ENCODE assay signal across 1 cellular context in the genomic region with DNA sequence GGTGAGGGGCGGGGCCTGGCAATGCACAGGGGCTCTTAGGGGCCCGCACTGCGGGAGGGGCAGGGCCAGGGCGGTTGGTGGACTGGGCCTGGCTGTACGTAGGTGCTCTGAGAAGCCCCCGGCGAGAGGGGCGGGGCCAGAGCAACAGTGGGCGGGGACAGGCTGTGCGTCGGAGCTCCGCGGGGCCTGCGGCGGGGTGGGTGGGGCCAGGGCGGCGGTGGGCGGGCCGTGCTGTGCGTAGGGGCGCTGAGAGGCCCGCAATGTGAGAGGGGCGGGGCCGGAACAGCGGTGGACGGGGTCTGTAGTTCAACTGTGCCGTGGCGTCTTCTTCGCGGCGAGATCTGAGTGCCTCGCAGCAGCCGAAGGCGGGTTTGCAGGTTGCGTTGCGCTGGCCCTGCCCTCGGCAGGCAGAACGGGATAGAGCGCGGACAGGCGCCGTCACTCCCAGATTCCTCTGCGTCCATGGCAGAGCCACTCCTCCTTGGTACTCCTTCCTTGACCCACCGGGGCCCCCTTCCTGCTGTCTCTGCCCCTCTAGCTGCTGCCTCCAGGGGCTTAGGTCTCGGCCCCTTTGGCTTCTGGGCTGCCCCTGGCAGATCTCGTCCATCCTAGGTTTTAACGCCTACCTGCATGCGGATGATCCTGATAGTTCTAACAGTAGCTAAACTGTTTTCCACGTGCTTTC.
TF ChIP-seq lines count a peak whose summit lies in the region.

No MANE protein-coding gene starts in this region.

TF ChIP-seq in HEK293, 187 proteins besides CTCF, POLR2A, EP300 and RAD21 (continued from another document and continues in another):
- TF ChIP-seq, protein P1, sequence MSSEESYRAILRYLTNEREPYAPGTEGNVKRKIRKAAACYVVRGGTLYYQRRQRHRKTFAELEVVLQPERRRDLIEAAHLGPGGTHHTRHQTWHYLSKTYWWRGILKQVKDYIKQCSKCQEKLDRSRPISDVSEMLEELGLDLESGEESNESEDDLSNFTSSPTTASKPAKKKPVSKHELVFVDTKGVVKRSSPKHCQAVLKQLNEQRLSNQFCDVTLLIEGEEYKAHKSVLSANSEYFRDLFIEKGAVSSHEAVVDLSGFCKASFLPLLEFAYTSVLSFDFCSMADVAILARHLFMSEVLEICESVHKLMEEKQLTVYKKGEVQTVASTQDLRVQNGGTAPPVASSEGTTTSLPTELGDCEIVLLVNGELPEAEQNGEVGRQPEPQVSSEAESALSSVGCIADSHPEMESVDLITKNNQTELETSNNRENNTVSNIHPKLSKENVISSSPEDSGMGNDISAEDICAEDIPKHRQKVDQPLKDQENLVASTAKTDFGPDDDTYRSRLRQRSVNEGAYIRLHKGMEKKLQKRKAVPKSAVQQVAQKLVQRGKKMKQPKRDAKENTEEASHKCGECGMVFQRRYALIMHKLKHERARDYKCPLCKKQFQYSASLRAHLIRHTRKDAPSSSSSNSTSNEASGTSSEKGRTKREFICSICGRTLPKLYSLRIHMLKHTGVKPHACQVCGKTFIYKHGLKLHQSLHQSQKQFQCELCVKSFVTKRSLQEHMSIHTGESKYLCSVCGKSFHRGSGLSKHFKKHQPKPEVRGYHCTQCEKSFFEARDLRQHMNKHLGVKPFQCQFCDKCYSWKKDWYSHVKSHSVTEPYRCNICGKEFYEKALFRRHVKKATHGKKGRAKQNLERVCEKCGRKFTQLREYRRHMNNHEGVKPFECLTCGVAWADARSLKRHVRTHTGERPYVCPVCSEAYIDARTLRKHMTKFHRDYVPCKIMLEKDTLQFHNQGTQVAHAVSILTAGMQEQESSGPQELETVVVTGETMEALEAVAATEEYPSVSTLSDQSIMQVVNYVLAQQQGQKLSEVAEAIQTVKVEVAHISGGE (tag by site-specific recombination; conservative IDR thresholded peaks at IDR 0.05; ENCODE audit: low read depth), result peak; percentile 48; the same call in 1 of the 2 replicates
- TF ChIP-seq KLF10 (tag by site-specific recombination; IDR thresholded peaks at IDR 0.05) (peak; percentile 55), ZBTB17 (tag by site-specific recombination; IDR thresholded peaks at IDR 0.05) (peak; percentile 96; the same call in 1 of the 2 replicates), ZNF76 (tag by site-specific recombination; IDR thresholded peaks at IDR 0.05; ENCODE audit: borderline replicate concordance, low read depth) (peak; percentile 75), ZNF585B (tag by site-specific recombination; IDR thresholded peaks at IDR 0.05) (no peak), TCF7L2 (IDR thresholded peaks at IDR 0.05; ENCODE audit: borderline replicate concordance, low read depth, low read length) (peak; percentile 72), IKZF3 (tag by site-specific recombination; IDR thresholded peaks at IDR 0.05) (peak; percentile 77), ZNF777 (tag by site-specific recombination; IDR thresholded peaks at IDR 0.05; ENCODE audit: borderline replicate concordance) (peak; percentile 56; the same call in 1 of the 2 replicates), ZNF37A (tag by site-specific recombination; IDR thresholded peaks at IDR 0.05) (no peak), ZFHX2 (tag by site-specific recombination; conservative IDR thresholded peaks at IDR 0.05) (peak; percentile 72; the same call in 1 of the 2 replicates), MZF1 (tag by site-specific recombination; IDR thresholded peaks at IDR 0.05; ENCODE audit: borderline replicate concordance) (no peak), ZNF624 (tag by site-specific recombination; IDR thresholded peaks at IDR 0.05) (no peak), ZBTB21 (tag by site-specific recombination; IDR thresholded peaks at IDR 0.05) (peak; percentile 65; the same call in 1 of the 2 replicates), ZEB2 (tag by site-specific recombination; IDR thresholded peaks at IDR 0.05) (peak; percentile 89), SP2 (tag by site-specific recombination; IDR thresholded peaks at IDR 0.05) (peak; percentile 95), GLIS1 (tag by site-specific recombination; IDR thresholded peaks at IDR 0.05) (peak; percentile 64), ZBTB8A (tag by site-specific recombination; IDR thresholded peaks at IDR 0.05) (peak; percentile 59), ZNF335 (tag by site-specific recombination; conservative IDR thresholded peaks at IDR 0.05) (0 out of 2 replicates have a peak, but pooled peaks have one; percentile 99)
- TF ChIP-seq, protein P2, sequence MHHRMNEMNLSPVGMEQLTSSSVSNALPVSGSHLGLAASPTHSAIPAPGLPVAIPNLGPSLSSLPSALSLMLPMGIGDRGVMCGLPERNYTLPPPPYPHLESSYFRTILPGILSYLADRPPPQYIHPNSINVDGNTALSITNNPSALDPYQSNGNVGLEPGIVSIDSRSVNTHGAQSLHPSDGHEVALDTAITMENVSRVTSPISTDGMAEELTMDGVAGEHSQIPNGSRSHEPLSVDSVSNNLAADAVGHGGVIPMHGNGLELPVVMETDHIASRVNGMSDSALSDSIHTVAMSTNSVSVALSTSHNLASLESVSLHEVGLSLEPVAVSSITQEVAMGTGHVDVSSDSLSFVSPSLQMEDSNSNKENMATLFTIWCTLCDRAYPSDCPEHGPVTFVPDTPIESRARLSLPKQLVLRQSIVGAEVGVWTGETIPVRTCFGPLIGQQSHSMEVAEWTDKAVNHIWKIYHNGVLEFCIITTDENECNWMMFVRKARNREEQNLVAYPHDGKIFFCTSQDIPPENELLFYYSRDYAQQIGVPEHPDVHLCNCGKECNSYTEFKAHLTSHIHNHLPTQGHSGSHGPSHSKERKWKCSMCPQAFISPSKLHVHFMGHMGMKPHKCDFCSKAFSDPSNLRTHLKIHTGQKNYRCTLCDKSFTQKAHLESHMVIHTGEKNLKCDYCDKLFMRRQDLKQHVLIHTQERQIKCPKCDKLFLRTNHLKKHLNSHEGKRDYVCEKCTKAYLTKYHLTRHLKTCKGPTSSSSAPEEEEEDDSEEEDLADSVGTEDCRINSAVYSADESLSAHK (tag by site-specific recombination; IDR thresholded peaks at IDR 0.05), result peak; percentile 46
- TF ChIP-seq, protein P3, sequence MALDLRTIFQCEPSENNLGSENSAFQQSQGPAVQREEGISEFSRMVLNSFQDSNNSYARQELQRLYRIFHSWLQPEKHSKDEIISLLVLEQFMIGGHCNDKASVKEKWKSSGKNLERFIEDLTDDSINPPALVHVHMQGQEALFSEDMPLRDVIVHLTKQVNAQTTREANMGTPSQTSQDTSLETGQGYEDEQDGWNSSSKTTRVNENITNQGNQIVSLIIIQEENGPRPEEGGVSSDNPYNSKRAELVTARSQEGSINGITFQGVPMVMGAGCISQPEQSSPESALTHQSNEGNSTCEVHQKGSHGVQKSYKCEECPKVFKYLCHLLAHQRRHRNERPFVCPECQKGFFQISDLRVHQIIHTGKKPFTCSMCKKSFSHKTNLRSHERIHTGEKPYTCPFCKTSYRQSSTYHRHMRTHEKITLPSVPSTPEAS (tag by site-specific recombination; IDR thresholded peaks at IDR 0.05), result 0 out of 2 replicates have a peak, but pooled peaks have one; percentile 10
- TF ChIP-seq, protein P4, sequence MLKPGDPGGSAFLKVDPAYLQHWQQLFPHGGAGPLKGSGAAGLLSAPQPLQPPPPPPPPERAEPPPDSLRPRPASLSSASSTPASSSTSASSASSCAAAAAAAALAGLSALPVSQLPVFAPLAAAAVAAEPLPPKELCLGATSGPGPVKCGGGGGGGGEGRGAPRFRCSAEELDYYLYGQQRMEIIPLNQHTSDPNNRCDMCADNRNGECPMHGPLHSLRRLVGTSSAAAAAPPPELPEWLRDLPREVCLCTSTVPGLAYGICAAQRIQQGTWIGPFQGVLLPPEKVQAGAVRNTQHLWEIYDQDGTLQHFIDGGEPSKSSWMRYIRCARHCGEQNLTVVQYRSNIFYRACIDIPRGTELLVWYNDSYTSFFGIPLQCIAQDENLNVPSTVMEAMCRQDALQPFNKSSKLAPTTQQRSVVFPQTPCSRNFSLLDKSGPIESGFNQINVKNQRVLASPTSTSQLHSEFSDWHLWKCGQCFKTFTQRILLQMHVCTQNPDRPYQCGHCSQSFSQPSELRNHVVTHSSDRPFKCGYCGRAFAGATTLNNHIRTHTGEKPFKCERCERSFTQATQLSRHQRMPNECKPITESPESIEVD (tag by site-specific recombination; IDR thresholded peaks at IDR 0.05), result no peak
- TF ChIP-seq, protein P5, sequence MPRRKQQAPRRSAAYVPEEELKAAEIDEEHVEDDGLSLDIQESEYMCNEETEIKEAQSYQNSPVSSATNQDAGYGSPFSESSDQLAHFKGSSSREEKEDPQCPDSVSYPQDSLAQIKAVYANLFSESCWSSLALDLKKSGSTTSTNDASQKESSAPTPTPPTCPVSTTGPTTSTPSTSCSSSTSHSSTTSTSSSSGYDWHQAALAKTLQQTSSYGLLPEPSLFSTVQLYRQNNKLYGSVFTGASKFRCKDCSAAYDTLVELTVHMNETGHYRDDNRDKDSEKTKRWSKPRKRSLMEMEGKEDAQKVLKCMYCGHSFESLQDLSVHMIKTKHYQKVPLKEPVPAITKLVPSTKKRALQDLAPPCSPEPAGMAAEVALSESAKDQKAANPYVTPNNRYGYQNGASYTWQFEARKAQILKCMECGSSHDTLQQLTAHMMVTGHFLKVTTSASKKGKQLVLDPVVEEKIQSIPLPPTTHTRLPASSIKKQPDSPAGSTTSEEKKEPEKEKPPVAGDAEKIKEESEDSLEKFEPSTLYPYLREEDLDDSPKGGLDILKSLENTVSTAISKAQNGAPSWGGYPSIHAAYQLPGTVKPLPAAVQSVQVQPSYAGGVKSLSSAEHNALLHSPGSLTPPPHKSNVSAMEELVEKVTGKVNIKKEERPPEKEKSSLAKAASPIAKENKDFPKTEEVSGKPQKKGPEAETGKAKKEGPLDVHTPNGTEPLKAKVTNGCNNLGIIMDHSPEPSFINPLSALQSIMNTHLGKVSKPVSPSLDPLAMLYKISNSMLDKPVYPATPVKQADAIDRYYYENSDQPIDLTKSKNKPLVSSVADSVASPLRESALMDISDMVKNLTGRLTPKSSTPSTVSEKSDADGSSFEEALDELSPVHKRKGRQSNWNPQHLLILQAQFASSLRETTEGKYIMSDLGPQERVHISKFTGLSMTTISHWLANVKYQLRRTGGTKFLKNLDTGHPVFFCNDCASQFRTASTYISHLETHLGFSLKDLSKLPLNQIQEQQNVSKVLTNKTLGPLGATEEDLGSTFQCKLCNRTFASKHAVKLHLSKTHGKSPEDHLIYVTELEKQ (tag by site-specific recombination; IDR thresholded peaks at IDR 0.05; ENCODE audit: borderline replicate concordance), result no peak
- TF ChIP-seq, protein P6, sequence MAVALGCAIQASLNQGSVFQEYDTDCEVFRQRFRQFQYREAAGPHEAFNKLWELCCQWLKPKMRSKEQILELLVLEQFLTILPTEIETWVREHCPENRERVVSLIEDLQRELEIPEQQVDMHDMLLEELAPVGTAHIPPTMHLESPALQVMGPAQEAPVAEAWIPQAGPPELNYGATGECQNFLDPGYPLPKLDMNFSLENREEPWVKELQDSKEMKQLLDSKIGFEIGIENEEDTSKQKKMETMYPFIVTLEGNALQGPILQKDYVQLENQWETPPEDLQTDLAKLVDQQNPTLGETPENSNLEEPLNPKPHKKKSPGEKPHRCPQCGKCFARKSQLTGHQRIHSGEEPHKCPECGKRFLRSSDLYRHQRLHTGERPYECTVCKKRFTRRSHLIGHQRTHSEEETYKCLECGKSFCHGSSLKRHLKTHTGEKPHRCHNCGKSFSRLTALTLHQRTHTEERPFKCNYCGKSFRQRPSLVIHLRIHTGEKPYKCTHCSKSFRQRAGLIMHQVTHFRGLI (tag by site-specific recombination; IDR thresholded peaks at IDR 0.05), result 0 out of 2 replicates have a peak, but pooled peaks have one; percentile 18
- TF ChIP-seq, protein P7, sequence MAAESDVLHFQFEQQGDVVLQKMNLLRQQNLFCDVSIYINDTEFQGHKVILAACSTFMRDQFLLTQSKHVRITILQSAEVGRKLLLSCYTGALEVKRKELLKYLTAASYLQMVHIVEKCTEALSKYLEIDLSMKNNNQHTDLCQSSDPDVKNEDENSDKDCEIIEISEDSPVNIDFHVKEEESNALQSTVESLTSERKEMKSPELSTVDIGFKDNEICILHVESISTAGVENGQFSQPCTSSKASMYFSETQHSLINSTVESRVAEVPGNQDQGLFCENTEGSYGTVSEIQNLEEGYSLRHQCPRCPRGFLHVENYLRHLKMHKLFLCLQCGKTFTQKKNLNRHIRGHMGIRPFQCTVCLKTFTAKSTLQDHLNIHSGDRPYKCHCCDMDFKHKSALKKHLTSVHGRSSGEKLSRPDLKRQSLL (tag by site-specific recombination; IDR thresholded peaks at IDR 0.05), result no peak; the same call in 1 of the 2 replicates
- TF ChIP-seq, protein P8, sequence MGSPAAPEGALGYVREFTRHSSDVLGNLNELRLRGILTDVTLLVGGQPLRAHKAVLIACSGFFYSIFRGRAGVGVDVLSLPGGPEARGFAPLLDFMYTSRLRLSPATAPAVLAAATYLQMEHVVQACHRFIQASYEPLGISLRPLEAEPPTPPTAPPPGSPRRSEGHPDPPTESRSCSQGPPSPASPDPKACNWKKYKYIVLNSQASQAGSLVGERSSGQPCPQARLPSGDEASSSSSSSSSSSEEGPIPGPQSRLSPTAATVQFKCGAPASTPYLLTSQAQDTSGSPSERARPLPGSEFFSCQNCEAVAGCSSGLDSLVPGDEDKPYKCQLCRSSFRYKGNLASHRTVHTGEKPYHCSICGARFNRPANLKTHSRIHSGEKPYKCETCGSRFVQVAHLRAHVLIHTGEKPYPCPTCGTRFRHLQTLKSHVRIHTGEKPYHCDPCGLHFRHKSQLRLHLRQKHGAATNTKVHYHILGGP (tag by site-specific recombination; IDR thresholded peaks at IDR 0.05), result no peak
- TF ChIP-seq, protein P9, sequence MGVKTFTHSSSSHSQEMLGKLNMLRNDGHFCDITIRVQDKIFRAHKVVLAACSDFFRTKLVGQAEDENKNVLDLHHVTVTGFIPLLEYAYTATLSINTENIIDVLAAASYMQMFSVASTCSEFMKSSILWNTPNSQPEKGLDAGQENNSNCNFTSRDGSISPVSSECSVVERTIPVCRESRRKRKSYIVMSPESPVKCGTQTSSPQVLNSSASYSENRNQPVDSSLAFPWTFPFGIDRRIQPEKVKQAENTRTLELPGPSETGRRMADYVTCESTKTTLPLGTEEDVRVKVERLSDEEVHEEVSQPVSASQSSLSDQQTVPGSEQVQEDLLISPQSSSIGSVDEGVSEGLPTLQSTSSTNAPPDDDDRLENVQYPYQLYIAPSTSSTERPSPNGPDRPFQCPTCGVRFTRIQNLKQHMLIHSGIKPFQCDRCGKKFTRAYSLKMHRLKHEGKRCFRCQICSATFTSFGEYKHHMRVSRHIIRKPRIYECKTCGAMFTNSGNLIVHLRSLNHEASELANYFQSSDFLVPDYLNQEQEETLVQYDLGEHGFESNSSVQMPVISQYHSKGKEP (tag by site-specific recombination; IDR thresholded peaks at IDR 0.05), result 0 out of 2 replicates have a peak, but pooled peaks have one; percentile 16
- TF ChIP-seq, protein P10, sequence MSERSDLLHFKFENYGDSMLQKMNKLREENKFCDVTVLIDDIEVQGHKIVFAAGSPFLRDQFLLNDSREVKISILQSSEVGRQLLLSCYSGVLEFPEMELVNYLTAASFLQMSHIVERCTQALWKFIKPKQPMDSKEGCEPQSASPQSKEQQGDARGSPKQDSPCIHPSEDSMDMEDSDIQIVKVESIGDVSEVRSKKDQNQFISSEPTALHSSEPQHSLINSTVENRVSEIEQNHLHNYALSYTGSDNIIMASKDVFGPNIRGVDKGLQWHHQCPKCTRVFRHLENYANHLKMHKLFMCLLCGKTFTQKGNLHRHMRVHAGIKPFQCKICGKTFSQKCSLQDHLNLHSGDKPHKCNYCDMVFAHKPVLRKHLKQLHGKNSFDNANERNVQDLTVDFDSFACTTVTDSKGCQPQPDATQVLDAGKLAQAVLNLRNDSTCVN (tag by site-specific recombination; optimal IDR thresholded peaks at IDR 0.05), result peak; percentile 65
- TF ChIP-seq, protein P11, sequence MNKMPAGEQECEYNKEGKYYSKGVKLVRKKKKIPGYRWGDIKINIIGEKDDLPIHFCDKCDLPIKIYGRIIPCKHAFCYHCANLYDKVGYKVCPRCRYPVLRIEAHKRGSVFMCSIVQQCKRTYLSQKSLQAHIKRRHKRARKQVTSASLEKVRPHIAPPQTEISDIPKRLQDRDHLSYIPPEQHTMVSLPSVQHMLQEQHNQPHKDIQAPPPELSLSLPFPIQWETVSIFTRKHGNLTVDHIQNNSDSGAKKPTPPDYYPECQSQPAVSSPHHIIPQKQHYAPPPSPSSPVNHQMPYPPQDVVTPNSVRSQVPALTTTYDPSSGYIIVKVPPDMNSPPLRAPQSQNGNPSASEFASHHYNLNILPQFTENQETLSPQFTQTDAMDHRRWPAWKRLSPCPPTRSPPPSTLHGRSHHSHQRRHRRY (tag by site-specific recombination; IDR thresholded peaks at IDR 0.05), result peak; percentile 61; the same call in 1 of the 2 replicates
